ENCODE assay signal across 9 cellular contexts in the genomic region with DNA sequence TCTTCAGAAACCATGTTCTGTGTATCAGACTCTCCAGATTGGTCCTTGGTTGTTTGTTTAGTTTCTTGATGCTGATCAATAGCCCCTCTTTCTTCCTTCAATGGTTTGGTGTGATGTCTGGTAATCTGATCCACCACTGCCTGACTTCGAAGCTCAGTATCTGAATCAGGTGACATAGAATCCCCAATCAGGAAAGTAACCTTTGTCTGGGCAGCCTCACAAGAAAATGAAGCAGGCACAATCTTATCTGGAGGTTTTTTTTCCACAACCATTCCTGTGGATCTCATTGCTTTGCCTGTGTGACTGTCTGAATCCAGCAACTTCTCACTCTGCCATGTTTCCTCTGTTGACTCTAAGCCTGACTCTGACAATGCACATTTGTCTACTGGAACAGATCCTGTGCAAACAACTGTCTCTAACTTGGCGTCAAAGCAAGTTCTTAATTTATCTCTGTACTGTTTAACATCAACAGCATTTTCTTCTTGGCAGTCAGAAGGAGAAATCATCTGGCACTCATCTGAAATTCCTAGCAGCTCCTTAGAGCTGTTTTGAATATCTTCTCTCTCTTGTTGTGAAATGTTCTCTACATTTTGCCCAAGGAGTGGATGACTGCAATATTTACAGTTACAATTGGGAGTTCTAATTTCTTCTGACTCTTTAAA. TPM values are rescaled to one million over a fixed set of nuclear protein-coding genes. Genes with fewer than 3 reads are reported as not detected.
DNase-seq lines count a peak whose midpoint lies in the region; ATAC-seq and TF ChIP-seq lines count a peak whose summit lies in the region.
"Had no signal": no experiment of that assay in that cellular context is flagged by ENCODE, and none has a peak within 500 bp of the region (broad histone marks: within the 10 kb centered on the region; RNA-seq: fewer than 3 reads in every experiment).

No MANE protein-coding gene starts in this region.

- 65% methylated on average over 2 of the region's 2 CpGs for WGBS in SK-N-SH (ENCODE audit: low lambda C conversion rate)
- WGBS in gastroesophageal sphincter (ENCODE audit: low coverage in 1 of 2), 2 donors: 6 to 22% methylated on average over 2 of the region's 2 CpGs

- H3K27me3 ChIP-seq in SK-N-SH (ENCODE audit: insufficient read depth) (no peaks in the 10 kb centered on the region), gastroesophageal sphincter (no peaks in the 10 kb centered on the region)

- peak in 9 of 14 donors; percentile 1 to 39 (median 24) for DNase-seq in C1 segment of cervical spinal cord (lab: John Stamatoyannopoulos, UW)
- no peak for DNase-seq in SK-N-SH
- DNase-seq in occipital lobe (lab: John Stamatoyannopoulos, UW): peak; percentile 12
- no peak for DNase-seq in NCI-H748 (lab: John Stamatoyannopoulos, UW; ENCODE audit: unreplicated experiment)
- DNase-seq in mesenteric fat pad (ENCODE audit: low spot score): no peak
- DNase-seq: NCI-H1417 treated with DMSO at 0.1 percent for 48 hours had no signal

- TF ChIP-seq RAD21 in SK-N-SH (IDR thresholded peaks at IDR 0.05; ENCODE audit: low read length): no peak

- no peaks in the 10 kb centered on the region for H3K9me2 ChIP-seq in SK-N-SH

- TF ChIP-seq CTCF in SK-N-SH (IDR thresholded peaks at IDR 0.05) (no peak), gastroesophageal sphincter (IDR thresholded peaks at IDR 0.05) (no peak)

- H3K4me3 ChIP-seq in SK-N-SH (ENCODE audit: low read depth in 2 of 2, low read length in 1 of 2): no peak overlapping the region
- H3K4me3 ChIP-seq in gastroesophageal sphincter: peak overlapping the region; percentile 13 to 17

- no peak for TF ChIP-seq POLR2A in gastroesophageal sphincter (IDR thresholded peaks at IDR 0.05)

- H3K4me1 ChIP-seq in SK-N-SH (ENCODE audit: control insufficient read depth in 1 of 2, insufficient read depth in 2 of 2, low read depth in 1 of 2, low read length in 1 of 2) (no peaks in the 10 kb centered on the region), gastroesophageal sphincter (peaks cover 25 to 72% (median 35%) of the 10 kb centered on the region in 3 donors)

- no peak overlapping the region for H3K4me2 ChIP-seq in SK-N-SH

- CTCF ChIA-PET in SK-N-SH (lab: Yijun Ruan, JAX): interaction anchor here (0.8 kb wide), 1 partner anchor 8 kb away, joined by 3 read pairs; no protein-coding TSS in a partner anchor

- peaks cover 9% of the 10 kb centered on the region for H3F3A ChIP-seq in SK-N-SH (replicated peaks; ENCODE audit: insufficient read depth)

- H3K36me3 ChIP-seq in SK-N-SH (replicated peaks in 1 of 2; ENCODE audit: control insufficient read depth in 1 of 2, insufficient read depth in 2 of 2, low read length in 1 of 2) (peaks cover 44 to 52% of the 10 kb centered on the region in 2 experiments), gastroesophageal sphincter (peaks cover 0 to 41% of the 10 kb centered on the region in 2 donors)

- ATAC-seq in gastroesophageal sphincter: peak; percentile 96
- ATAC-seq in HG02588 (IDR thresholded peaks at IDR 0.05; ENCODE audit: unreplicated experiment): no peak
- no peak for ATAC-seq in GM21737 (IDR thresholded peaks at IDR 0.05; ENCODE audit: unreplicated experiment)

- H3K9ac ChIP-seq in SK-N-SH: no peak overlapping the region

- peaks cover 15% of the 10 kb centered on the region; the same call in 1 of the 2 replicates for H3K79me2 ChIP-seq in SK-N-SH (ENCODE audit: insufficient read depth)

- TF ChIP-seq EP300 in SK-N-SH (IDR thresholded peaks at IDR 0.05; ENCODE audit: borderline replicate concordance in 1 of 2, low read depth in 1 of 2, low read length in 1 of 2) (no peak), gastroesophageal sphincter (IDR thresholded peaks at IDR 0.05) (no peak)

- H3K27ac ChIP-seq in SK-N-SH (ENCODE audit: low read depth in 2 of 2, low read length in 1 of 2) (peak overlapping the region; percentile 49 to 67; a peak in 3 of 4 replicates), gastroesophageal sphincter (peak overlapping the region; percentile 84 to 99 (median 89))

- no peaks in the 10 kb centered on the region for H4K20me1 ChIP-seq in SK-N-SH (ENCODE audit: insufficient read depth)

- H3K9me3 ChIP-seq in SK-N-SH (no peaks in the 10 kb centered on the region), gastroesophageal sphincter (no peaks in the 10 kb centered on the region)

- no peak overlapping the region for H2AFZ ChIP-seq in SK-N-SH (ENCODE audit: low read depth)

- POLR2A ChIA-PET in SK-N-SH (lab: Yijun Ruan, JAX): interaction anchor here (1.5 kb wide), 1 partner anchor 125 kb away, joined by 3 read pairs; the partner anchor contains the start of gene FNIP1

TF ChIP-seq in SK-N-SH, 30 proteins besides CTCF, POLR2A, EP300 and RAD21:
- TF ChIP-seq FOSL2 (IDR thresholded peaks at IDR 0.05; ENCODE audit: borderline replicate concordance, low read depth) (no peak), TAF1 (IDR thresholded peaks at IDR 0.05; ENCODE audit: borderline replicate concordance, low read depth, low read length) (no peak), TCF12 (IDR thresholded peaks at IDR 0.05) (peak; percentile 29)
- TF ChIP-seq, protein P1, sequence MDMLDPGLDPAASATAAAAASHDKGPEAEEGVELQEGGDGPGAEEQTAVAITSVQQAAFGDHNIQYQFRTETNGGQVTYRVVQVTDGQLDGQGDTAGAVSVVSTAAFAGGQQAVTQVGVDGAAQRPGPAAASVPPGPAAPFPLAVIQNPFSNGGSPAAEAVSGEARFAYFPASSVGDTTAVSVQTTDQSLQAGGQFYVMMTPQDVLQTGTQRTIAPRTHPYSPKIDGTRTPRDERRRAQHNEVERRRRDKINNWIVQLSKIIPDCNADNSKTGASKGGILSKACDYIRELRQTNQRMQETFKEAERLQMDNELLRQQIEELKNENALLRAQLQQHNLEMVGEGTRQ (IDR thresholded peaks at IDR 0.05; ENCODE audit: borderline replicate concordance, low read depth, low read length): no peak

RNA-seq across cellular contexts. Expression of gene RAPGEF6, which starts 37.1 kb away (rescaled TPM):
- polyA plus RNA-seq in SK-N-SH (2012; rRNA removed): 2.9 and 4.7 TPM in 2 replicates
- 3.0 and 3.3 TPM in 2 replicates for polyA plus RNA-seq in SK-N-SH (2012; cell fraction: cytosol; rRNA removed)
- 4.9 and 9.0 TPM in 2 replicates for polyA plus RNA-seq in SK-N-SH (2012; cell fraction: nucleus; rRNA removed)
- total RNA-seq in gastroesophageal sphincter (10 to 100 TPM; 14.0 to 23.7 (median 17.9) TPM), occipital lobe (66.1 TPM), mesenteric fat pad (18.2 TPM)

Comparison
In these comparisons a context has a peak if more than half of its experiments do, and no peak if none do; other contexts are left out.
1. DNase-seq: peak in C1 segment of cervical spinal cord (9 of 14) and occipital lobe (single experiment); none in SK-N-SH (single experiment), NCI-H748 (single experiment) and mesenteric fat pad (single experiment).
2. H3K4me3 ChIP-seq: peak in gastroesophageal sphincter (2 of 2); none in SK-N-SH (0 of 2).